In genomic region chr15:63973212-63974009, GRCh38 we compare ENCODE assay signal across 12 cellular contexts.
A peak's percentile ranks its signal among the peaks of the same experiment; 100 is the strongest.
DNase-seq lines count a peak whose midpoint lies in the region; ATAC-seq and TF ChIP-seq lines count a peak whose summit lies in the region.
"Had no signal": no experiment of that assay in that cellular context is flagged by ENCODE, and none has a peak within 500 bp of the region (broad histone marks: within the 10 kb centered on the region; RNA-seq: fewer than 3 reads in every experiment).

No MANE protein-coding gene starts in this region.

- H3K4me1 ChIP-seq in iPS-15b (ENCODE audit: control insufficient read depth, insufficient read depth, low read length) = peaks cover 29% of the 10 kb centered on the region
- H3K4me1 ChIP-seq in thyroid gland = peaks cover 39 to 50% of the 10 kb centered on the region in 2 donors
- peaks cover 26% of the 10 kb centered on the region for H3K4me1 ChIP-seq in smooth muscle cell (ENCODE audit: low read depth)

- H3K27ac ChIP-seq in thyroid gland = peak overlapping the region in 2 of 3 donors; percentile 12 to 79
- no peak overlapping the region for H3K27ac ChIP-seq in smooth muscle cell (ENCODE audit: low read depth)
- H3K27ac ChIP-seq: thoracic aorta had no signal

- TF ChIP-seq CTCF in thyroid gland (IDR thresholded peaks at IDR 0.05) (no peak), smooth muscle cell (IDR thresholded peaks at IDR 0.05; ENCODE audit: borderline replicate concordance, insufficient read depth, poor library complexity, severe bottlenecking) (no peak)

- intact Hi-C loops in activated T-helper 1 cell treated with anti-CD3 and anti-CD28 coated beads, Interleukin-12 subunit alpha, Interleukin-12 subunit beta, Interleukin-2, Interleukin-4 antibody, amounts not matched to agents 30 ng/mL and 10 ng/mL and 1 ng/mL, durations not matched to agents 14 hours and 24 hours and 36 hours (cut with micrococcal nuclease) = loop anchor here (5.0 kb wide), 1 partner anchor 54 kb away; no protein-coding TSS in a partner anchor
- intact Hi-C loops in thyroid gland (cut with DNase I) = no loop called here

- no peaks in the 10 kb centered on the region for H3K27me3 Mint-ChIP-seq in activated T-helper 1 cell treated with anti-CD3 and anti-CD28 coated beads, Interleukin-12 subunit alpha, Interleukin-12 subunit beta, Interleukin-2, Interleukin-4 antibody, amounts not matched to agents 30 ng/mL and 10 ng/mL and 1 ng/mL, durations not matched to agents 14 hours and 24 hours and 36 hours (ENCODE audit: insufficient read depth)
- H3K27me3 Mint-ChIP-seq: effector memory CD8-positive, alpha-beta T cell had no signal

- no peak overlapping the region for H3K4me3 Mint-ChIP-seq in activated T-helper 1 cell treated with anti-CD3 and anti-CD28 coated beads, Interleukin-12 subunit alpha, Interleukin-12 subunit beta, Interleukin-2, Interleukin-4 antibody, amounts not matched to agents 30 ng/mL and 10 ng/mL and 1 ng/mL, durations not matched to agents 14 hours and 24 hours and 36 hours
- H3K4me3 Mint-ChIP-seq: effector memory CD8-positive, alpha-beta T cell had no signal

- H3K36me3 Mint-ChIP-seq in activated T-helper 1 cell treated with anti-CD3 and anti-CD28 coated beads, Interleukin-12 subunit alpha, Interleukin-12 subunit beta, Interleukin-2, Interleukin-4 antibody, amounts not matched to agents 30 ng/mL and 10 ng/mL and 1 ng/mL, durations not matched to agents 14 hours and 24 hours and 36 hours (ENCODE audit: low read depth) = peaks cover 10% of the 10 kb centered on the region

- no peaks in the 10 kb centered on the region for H4K20me1 ChIP-seq in smooth muscle cell (ENCODE audit: low read depth)

- no peak for ATAC-seq in GM21529 (IDR thresholded peaks at IDR 0.05; ENCODE audit: unreplicated experiment)
- ATAC-seq: effector memory CD8-positive, alpha-beta T cell had no signal

- H3K36me3 ChIP-seq in iPS-15b (ENCODE audit: control insufficient read depth, insufficient read depth, low read length) (no peaks in the 10 kb centered on the region), thyroid gland (no peaks in the 10 kb centered on the region), smooth muscle cell (ENCODE audit: low read depth) (no peaks in the 10 kb centered on the region)
- H3K36me3 ChIP-seq: thoracic aorta had no signal

- H3K9ac ChIP-seq in iPS-15b (ENCODE audit: low read depth, low read length) (no peak overlapping the region), smooth muscle cell (ENCODE audit: low read depth) (no peak overlapping the region)

- no peaks in the 10 kb centered on the region for H3K79me2 ChIP-seq in smooth muscle cell (ENCODE audit: low read depth)

- peaks cover 53% of the 10 kb centered on the region for H3K4me1 Mint-ChIP-seq in activated T-helper 1 cell treated with anti-CD3 and anti-CD28 coated beads, Interleukin-12 subunit alpha, Interleukin-12 subunit beta, Interleukin-2, Interleukin-4 antibody, amounts not matched to agents 30 ng/mL and 10 ng/mL and 1 ng/mL, durations not matched to agents 14 hours and 24 hours and 36 hours (ENCODE audit: low read depth)

- H3K9me3 ChIP-seq in iPS-15b (ENCODE audit: control insufficient read depth, insufficient read depth, low read length) = no peaks in the 10 kb centered on the region
- no peaks in the 10 kb centered on the region for H3K9me3 ChIP-seq in thyroid gland
- H3K9me3 ChIP-seq in smooth muscle cell (replicated peaks; ENCODE audit: low read depth) = no peaks in the 10 kb centered on the region
- H3K9me3 ChIP-seq: thoracic aorta had no signal

- peak; percentile 30 for DNase-seq in activated CD8-positive, alpha-beta memory T cell treated with anti-CD3 and anti-CD28 coated beads, Interleukin-2, amount 50 U/mL, for 48 hours
- no peak for DNase-seq in activated CD8-positive, alpha-beta memory T cell treated with anti-CD3 and anti-CD28 coated beads, Interleukin-2, amount 50 U/mL, for 4 hours
- DNase-seq in activated T-helper 1 cell treated with anti-CD3 and anti-CD28 coated beads, Interleukin-12 subunit alpha, Interleukin-12 subunit beta, Interleukin-2, Interleukin-4 antibody, amounts not matched to agents 30 ng/mL and 10 ng/mL and 1 ng/mL, durations not matched to agents 14 hours and 24 hours and 36 hours (ENCODE audit: low spot score) = no peak
- no peak for DNase-seq in thyroid gland
- DNase-seq in smooth muscle cell (lab: John Stamatoyannopoulos, UW; ENCODE audit: unreplicated experiment) = no peak
- DNase-seq in GM19238 (ENCODE audit: insufficient read length, low spot score) = no peak
- DNase-seq: effector memory CD8-positive, alpha-beta T cell; hypothalamus; NCI-H2227 treated with DMSO at 0.1 percent for 48 hours had no signal

- peak overlapping the region; percentile 43 for H3K27ac Mint-ChIP-seq in activated T-helper 1 cell treated with anti-CD3 and anti-CD28 coated beads, Interleukin-12 subunit alpha, Interleukin-12 subunit beta, Interleukin-2, Interleukin-4 antibody, amounts not matched to agents 30 ng/mL and 10 ng/mL and 1 ng/mL, durations not matched to agents 14 hours and 24 hours and 36 hours

- H3K9me3 Mint-ChIP-seq in activated T-helper 1 cell treated with anti-CD3 and anti-CD28 coated beads, Interleukin-12 subunit alpha, Interleukin-12 subunit beta, Interleukin-2, Interleukin-4 antibody, amounts not matched to agents 30 ng/mL and 10 ng/mL and 1 ng/mL, durations not matched to agents 14 hours and 24 hours and 36 hours = no peaks in the 10 kb centered on the region
- H3K9me3 Mint-ChIP-seq: effector memory CD8-positive, alpha-beta T cell had no signal

- no peaks in the 10 kb centered on the region for H3F3A ChIP-seq in smooth muscle cell (ENCODE audit: low read depth)

- 48 to 49% methylated on average over 2 of the region's 2 CpGs for WGBS in thyroid gland, 2 donors
- WGBS in smooth muscle cell (ENCODE audit: low lambda C conversion rate) = 38% methylated on average over 2 of the region's 2 CpGs

- no peak for TF ChIP-seq POLR2A in thyroid gland (IDR thresholded peaks at IDR 0.05)

- no peak overlapping the region for H3K4me2 ChIP-seq in smooth muscle cell

- H3K4me3 ChIP-seq in iPS-15b (ENCODE audit: low read depth, low read length) (peak overlapping the region; percentile 12), thyroid gland (replicated peaks in 1 of 3) (no peak overlapping the region), smooth muscle cell (no peak overlapping the region)
- H3K4me3 ChIP-seq: thoracic aorta had no signal

- no peak overlapping the region for H2AFZ ChIP-seq in smooth muscle cell (ENCODE audit: low read depth)

- H3K27me3 ChIP-seq in iPS-15b (ENCODE audit: control insufficient read depth, insufficient read depth, low read length) = peaks cover 4% of the 10 kb centered on the region
- H3K27me3 ChIP-seq in thyroid gland = no peaks in the 10 kb centered on the region
- H3K27me3 ChIP-seq in smooth muscle cell (ENCODE audit: low read depth) = no peaks in the 10 kb centered on the region
